ENCODE assay signal across 4 cellular contexts in genomic region chr3:104687362-104687761, GRCh38.
"Had no signal": no experiment of that assay in that cellular context is flagged by ENCODE, and none has a peak within 500 bp of the region (broad histone marks: within the 10 kb centered on the region; RNA-seq: fewer than 3 reads in every experiment).

No MANE protein-coding gene starts in this region.

- DNase-seq: H9, HCEC 1CT, KBM-7 had no signal

- ATAC-seq: GM23338 had no signal
